21 cellular contexts compared by ENCODE assay signal in the genomic region with DNA sequence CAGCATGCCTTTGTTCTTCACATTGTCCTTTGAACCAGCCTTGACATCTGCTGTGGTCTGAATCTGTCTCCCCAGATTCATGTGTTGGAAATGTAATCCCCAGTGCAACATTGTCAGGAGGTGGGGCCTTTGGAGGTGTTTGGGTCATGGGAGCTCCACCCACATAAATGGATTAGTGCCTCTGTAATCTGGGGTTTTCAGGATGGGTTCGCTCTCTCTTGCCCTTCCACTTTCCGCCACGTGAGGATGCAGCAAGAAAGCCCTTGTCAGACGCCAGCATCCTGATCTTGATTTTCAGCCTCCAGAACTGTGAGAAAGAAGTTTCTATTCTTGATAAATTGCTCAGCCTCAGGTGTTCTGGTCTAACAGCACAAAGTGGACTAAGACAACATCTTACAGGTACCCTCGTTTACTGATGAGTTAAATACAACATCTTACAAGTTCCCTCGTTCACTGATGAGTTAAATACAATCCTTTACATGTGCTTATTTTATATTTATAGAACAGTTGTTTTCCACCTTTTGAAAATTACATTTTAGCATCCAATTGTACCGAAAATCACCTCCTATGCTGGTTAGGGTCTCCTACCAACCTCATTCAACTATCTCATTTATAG. TPM values are rescaled to one million over a fixed set of nuclear protein-coding genes. Genes with fewer than 3 reads are reported as not detected.
"Had no signal": no experiment of that assay in that cellular context is flagged by ENCODE, and none has a peak within 500 bp of the region (broad histone marks: within the 10 kb centered on the region; RNA-seq: fewer than 3 reads in every experiment).

No MANE protein-coding gene starts in this region.

- H3K27ac Mint-ChIP-seq: activated naive CD4-positive, alpha-beta T cell treated with anti-CD3 and anti-CD28 coated beads, Interleukin-2, amount 50 U/mL, for 24 hours; brain; nephron; T-helper 17 cell had no signal

- H3K27ac ChIP-seq: heart right ventricle, left lung, pancreas, upper lobe of right lung had no signal

- H3K9me3 Mint-ChIP-seq: activated naive CD4-positive, alpha-beta T cell treated with anti-CD3 and anti-CD28 coated beads, Interleukin-2, amount 50 U/mL, for 24 hours; nephron had no signal

- H3K4me3 ChIP-seq: heart right ventricle, left lung, lung, pancreas, upper lobe of right lung had no signal

- DNase-seq: activated CD4-positive, alpha-beta T cell treated with anti-CD3 and anti-CD28 coated beads for 1 hour; activated gamma-delta T cell treated with Interleukin-2 at 50 U/mL for 16 hours; activated T-cell treated with anti-CD3 and anti-CD28 coated beads, Interleukin-2, amount 50 U/mL, for 1 hour; aorta; heart right ventricle; left lung; midbrain; pancreas; right cardiac atrium; stimulated activated CD4-positive, alpha-beta T cell treated with anti-CD3 and anti-CD28 coated beads, Interleukin-4, amount 100 ng/mL, for 24 hours; stimulated activated naive CD4-positive, alpha-beta T cell treated with Interleukin-2 at 50 U/mL for 16 hours; T-helper 17 cell; upper lobe of right lung had no signal

- H3K4me1 Mint-ChIP-seq: nephron had no signal

- H3K36me3 Mint-ChIP-seq: activated naive CD4-positive, alpha-beta T cell treated with anti-CD3 and anti-CD28 coated beads, Interleukin-2, amount 50 U/mL, for 24 hours; brain had no signal

- H3K4me3 Mint-ChIP-seq: activated naive CD4-positive, alpha-beta T cell treated with anti-CD3 and anti-CD28 coated beads, Interleukin-2, amount 50 U/mL, for 24 hours; brain; nephron; T-helper 17 cell had no signal

RNA-seq across cellular contexts. Expression of gene RIMBP2, which starts 54.4 kb away (rescaled TPM):
- total RNA-seq: cardiac septum, fibroblast of villous mesenchyme, pulmonary artery endothelial cell, subcutaneous adipose tissue, T-helper 17 cell had no signal
